8 cellular contexts compared by ENCODE assay signal in genomic region chr9:95726756-95727155, GRCh38.
DNase-seq lines count a peak whose midpoint lies in the region; ATAC-seq and TF ChIP-seq lines count a peak whose summit lies in the region.

No MANE protein-coding gene starts in this region.

- no peaks in the 10 kb centered on the region for H3K79me2 ChIP-seq in OCI-LY1 (ENCODE audit: insufficient read depth, low read length)

- H3K4me1 Mint-ChIP-seq in neural crest cell = peaks cover 29% of the 10 kb centered on the region

- H3F3A ChIP-seq in OCI-LY1 (ENCODE audit: insufficient read depth, low read length) = no peaks in the 10 kb centered on the region

- no peak overlapping the region for H3K27ac Mint-ChIP-seq in neural crest cell (ENCODE audit: unreplicated experiment)

- no peak overlapping the region for H3K27ac ChIP-seq in OCI-LY1 (ENCODE audit: low read depth, low read length, poor library complexity, severe bottlenecking)

- CTCF ChIA-PET in BJ (lab: Yijun Ruan, JAX) (interaction anchor here (0.6 to 1.9 kb wide), 17 partner anchors 8 to 492 kb away, joined by 3 to 28 read pairs (median 3); no protein-coding TSS in a partner anchor), HEK293T (lab: Yijun Ruan, JAX) (interaction anchor here (0.7 to 1.5 kb wide), 7 partner anchors 8 to 222 kb away, joined by 3 to 6 read pairs (median 4); no protein-coding TSS in a partner anchor)

- H4K20me1 ChIP-seq in OCI-LY1 (ENCODE audit: insufficient read depth, low read length) = no peaks in the 10 kb centered on the region

- H3K9me3 ChIP-seq in OCI-LY1 (ENCODE audit: low read length) = peaks cover 5% of the 10 kb centered on the region; the same call in 1 of the 2 replicates

- no peaks in the 10 kb centered on the region for H3K36me3 ChIP-seq in BJ (ENCODE audit: control insufficient read depth, insufficient read depth, low read length)
- no peaks in the 10 kb centered on the region; the same call in 1 of the 2 replicates for H3K36me3 ChIP-seq in OCI-LY1 (ENCODE audit: insufficient read depth, low read length)

- no peaks in the 10 kb centered on the region for H3K9me2 ChIP-seq in OCI-LY1 (ENCODE audit: low read depth, low read length)

- H3K36me3 Mint-ChIP-seq in neural crest cell (ENCODE audit: low read depth) = peaks cover 5% of the 10 kb centered on the region

- H3K4me3 Mint-ChIP-seq in neural crest cell = no peak overlapping the region

- H3K9me3 Mint-ChIP-seq in neural crest cell = peaks cover 12% of the 10 kb centered on the region

- H3K27me3 ChIP-seq in BJ (ENCODE audit: control insufficient read depth, insufficient read depth, low read length) = no peaks in the 10 kb centered on the region; the same call in 1 of the 2 replicates
- no peaks in the 10 kb centered on the region; the same call in 1 of the 2 replicates for H3K27me3 ChIP-seq in OCI-LY1 (ENCODE audit: insufficient read depth, low read length)

- H2AFZ ChIP-seq in OCI-LY1 (ENCODE audit: low read length) = no peak overlapping the region

- no peak overlapping the region for H3K9ac ChIP-seq in OCI-LY1 (ENCODE audit: low read length)

- no peaks in the 10 kb centered on the region for H3K27me3 Mint-ChIP-seq in neural crest cell (ENCODE audit: low read depth)

- H3K4me3 ChIP-seq in BJ (ENCODE audit: low read depth, low read length) (no peak overlapping the region), OCI-LY1 (ENCODE audit: low read depth, low read length, poor library complexity, severe bottlenecking) (no peak overlapping the region), epithelial cell of proximal tubule (ENCODE audit: low read depth, low read length) (no peak overlapping the region)

- ATAC-seq in GM21367 (IDR thresholded peaks at IDR 0.05; ENCODE audit: unreplicated experiment) (no peak), HG03280 (IDR thresholded peaks at IDR 0.05; ENCODE audit: unreplicated experiment) (no peak), GM21515 (IDR thresholded peaks at IDR 0.05; ENCODE audit: unreplicated experiment) (no peak)

- peaks cover 10% of the 10 kb centered on the region for H3K4me1 ChIP-seq in OCI-LY1 (ENCODE audit: insufficient read depth, low read length, severe bottlenecking)

- DNase-seq in BJ (ENCODE audit: low read depth) (no peak), HEK293T (ENCODE audit: extremely low spot score) (peak; percentile 57), epithelial cell of proximal tubule (ENCODE audit: low read depth) (no peak), neural crest cell (ENCODE audit: low read depth, low spot score) (no peak)

- no peak overlapping the region for H3K4me2 ChIP-seq in OCI-LY1 (ENCODE audit: low read length)

- peak; percentile 79 for TF ChIP-seq CTCF in BJ (IDR thresholded peaks at IDR 0.05; ENCODE audit: insufficient read depth, low read depth, low read length)
- peak; percentile 71 for TF ChIP-seq CTCF in OCI-LY1 (IDR thresholded peaks at IDR 0.05; ENCODE audit: low read length)
- TF ChIP-seq CTCF in epithelial cell of proximal tubule (conservative IDR thresholded peaks at IDR 0.05; ENCODE audit: low read depth, low read length) = peak; percentile 81
- TF ChIP-seq CTCF in neural crest cell (conservative IDR thresholded peaks at IDR 0.05) = peak; percentile 70

- POLR2A ChIA-PET in BJ (lab: Charles Lee) = no interaction called here
- POLR2A ChIA-PET in HEK293T (lab: Yijun Ruan, JAX) = interaction anchor here (0.7 kb wide), 1 partner anchor 491 kb away, joined by 3 read pairs; no protein-coding TSS in a partner anchor

TF ChIP-seq in HEK293T, 16 proteins besides CTCF, POLR2A, EP300 and RAD21:
- TF ChIP-seq CTBP1 (IDR thresholded peaks at IDR 0.05; ENCODE audit: borderline replicate concordance) = no peak
- TF ChIP-seq ARNT (IDR thresholded peaks at IDR 0.05) = no peak
- TF ChIP-seq LEF1 (IDR thresholded peaks at IDR 0.05; ENCODE audit: borderline replicate concordance) = no peak
- no peak for TF ChIP-seq BHLHE40 (IDR thresholded peaks at IDR 0.05; ENCODE audit: borderline replicate concordance)
- no peak for TF ChIP-seq HDGF (IDR thresholded peaks at IDR 0.05; ENCODE audit: borderline replicate concordance)
- no peak for TF ChIP-seq NFRKB (IDR thresholded peaks at IDR 0.05)
- no peak for TF ChIP-seq ZNF384 (IDR thresholded peaks at IDR 0.05)
- no peak for TF ChIP-seq FOXM1 (IDR thresholded peaks at IDR 0.05; ENCODE audit: borderline replicate concordance)
- TF ChIP-seq PKNOX1 (IDR thresholded peaks at IDR 0.05) = no peak
- TF ChIP-seq TARDBP (IDR thresholded peaks at IDR 0.05) = no peak
- no peak for TF ChIP-seq L3MBTL2 (conservative IDR thresholded peaks at IDR 0.05)
- TF ChIP-seq FOXK2 (IDR thresholded peaks at IDR 0.05) = no peak
TF ChIP-seq in HEK293T: peak in this region for 0.
